14 cellular contexts compared by ENCODE assay signal in the genomic region with DNA sequence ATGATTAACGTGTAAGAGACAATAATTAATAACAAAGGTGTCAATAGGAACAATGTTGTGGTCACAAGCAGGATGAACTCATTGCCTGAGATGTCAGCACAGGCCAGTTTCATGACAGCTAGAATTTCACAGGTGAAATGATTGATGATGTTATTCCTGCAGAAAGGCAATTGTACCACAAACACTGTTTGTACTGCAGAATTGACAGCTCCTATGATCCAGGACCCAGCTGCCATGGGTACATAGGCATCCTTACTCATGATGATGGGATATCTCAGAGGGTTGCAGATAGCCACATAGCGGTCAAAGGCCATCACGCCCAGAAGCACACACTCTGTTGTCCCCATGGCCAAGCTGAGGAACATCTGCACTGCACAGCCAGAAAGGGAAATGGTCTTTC. TPM values are rescaled to one million over a fixed set of nuclear protein-coding genes. Genes with fewer than 3 reads are reported as not detected.
"Had no signal": no experiment of that assay in that cellular context is flagged by ENCODE, and none has a peak within 500 bp of the region (broad histone marks: within the 10 kb centered on the region; RNA-seq: fewer than 3 reads in every experiment).

No MANE protein-coding gene starts in this region.

RNA-seq across cellular contexts. Expression of a gene that starts 0.5 kb away (rescaled TPM):
- total RNA-seq: activated B cell treated with CpG ODN at 0.5 μM for 24 hours; activated CD4-positive, alpha-beta memory T cell treated with anti-CD3 and anti-CD28 coated beads for 36 hours; activated CD4-positive, alpha-beta memory T cell treated with anti-CD3 and anti-CD28 coated beads, Interleukin-2, amount 10 ng/mL, durations not matched to agents 7 days and 5 days; activated CD4-positive, alpha-beta T cell treated with anti-CD3 and anti-CD28 coated beads for 36 hours; activated CD4-positive, alpha-beta T cell treated with anti-CD3 and anti-CD28 coated beads, Interleukin-2, amount 10 ng/mL, durations not matched to agents 24 days and 14 days; activated CD4-positive, alpha-beta T cell treated with anti-CD3 and anti-CD28 coated beads, Interleukin-2, amount 10 ng/mL, durations not matched to agents 7 days and 5 days; activated CD8-positive, alpha-beta memory T cell treated with anti-CD3 and anti-CD28 coated beads for 36 hours; activated CD8-positive, alpha-beta memory T cell treated with anti-CD3 and anti-CD28 coated beads, Interleukin-2, amount 10 ng/mL, durations not matched to agents 7 days and 5 days; activated CD8-positive, alpha-beta T cell treated with anti-CD3 and anti-CD28 coated beads for 36 hours; activated CD8-positive, alpha-beta T cell treated with anti-CD3 and anti-CD28 coated beads, Interleukin-2, amount 10 ng/mL, durations not matched to agents 7 days and 5 days; T-helper 1 cell treated with Interleukin-12 subunit alpha and Interleukin-12 subunit beta and Interleukin-4 antibody, amounts not matched to agents 30 ng/mL and 1 ng/mL, for 36 hours; T-helper 17 cell; T-helper 2 cell treated with Interferon-gamma antibody and Interleukin-4, amounts not matched to agents 100 ng/mL and 5 ng/mL, for 36 hours; WTC11 had no signal

RNA-seq across cellular contexts. Expression of a gene that starts 6.7 kb away (rescaled TPM):
- total RNA-seq: activated B cell treated with CpG ODN at 0.5 μM for 24 hours; activated CD4-positive, alpha-beta memory T cell treated with anti-CD3 and anti-CD28 coated beads for 36 hours; activated CD4-positive, alpha-beta memory T cell treated with anti-CD3 and anti-CD28 coated beads, Interleukin-2, amount 10 ng/mL, durations not matched to agents 7 days and 5 days; activated CD4-positive, alpha-beta T cell treated with anti-CD3 and anti-CD28 coated beads for 36 hours; activated CD4-positive, alpha-beta T cell treated with anti-CD3 and anti-CD28 coated beads, Interleukin-2, amount 10 ng/mL, durations not matched to agents 24 days and 14 days; activated CD4-positive, alpha-beta T cell treated with anti-CD3 and anti-CD28 coated beads, Interleukin-2, amount 10 ng/mL, durations not matched to agents 7 days and 5 days; activated CD8-positive, alpha-beta memory T cell treated with anti-CD3 and anti-CD28 coated beads for 36 hours; activated CD8-positive, alpha-beta memory T cell treated with anti-CD3 and anti-CD28 coated beads, Interleukin-2, amount 10 ng/mL, durations not matched to agents 7 days and 5 days; activated CD8-positive, alpha-beta T cell treated with anti-CD3 and anti-CD28 coated beads for 36 hours; activated CD8-positive, alpha-beta T cell treated with anti-CD3 and anti-CD28 coated beads, Interleukin-2, amount 10 ng/mL, durations not matched to agents 7 days and 5 days; T-helper 1 cell treated with Interleukin-12 subunit alpha and Interleukin-12 subunit beta and Interleukin-4 antibody, amounts not matched to agents 30 ng/mL and 1 ng/mL, for 36 hours; T-helper 17 cell; T-helper 2 cell treated with Interferon-gamma antibody and Interleukin-4, amounts not matched to agents 100 ng/mL and 5 ng/mL, for 36 hours; WTC11 had no signal

RNA-seq across cellular contexts. Expression of a gene that starts 19.3 kb away (rescaled TPM):
- total RNA-seq: activated B cell treated with CpG ODN at 0.5 μM for 24 hours; activated CD4-positive, alpha-beta memory T cell treated with anti-CD3 and anti-CD28 coated beads for 36 hours; activated CD4-positive, alpha-beta memory T cell treated with anti-CD3 and anti-CD28 coated beads, Interleukin-2, amount 10 ng/mL, durations not matched to agents 7 days and 5 days; activated CD4-positive, alpha-beta T cell treated with anti-CD3 and anti-CD28 coated beads for 36 hours; activated CD4-positive, alpha-beta T cell treated with anti-CD3 and anti-CD28 coated beads, Interleukin-2, amount 10 ng/mL, durations not matched to agents 24 days and 14 days; activated CD4-positive, alpha-beta T cell treated with anti-CD3 and anti-CD28 coated beads, Interleukin-2, amount 10 ng/mL, durations not matched to agents 7 days and 5 days; activated CD8-positive, alpha-beta memory T cell treated with anti-CD3 and anti-CD28 coated beads for 36 hours; activated CD8-positive, alpha-beta memory T cell treated with anti-CD3 and anti-CD28 coated beads, Interleukin-2, amount 10 ng/mL, durations not matched to agents 7 days and 5 days; activated CD8-positive, alpha-beta T cell treated with anti-CD3 and anti-CD28 coated beads for 36 hours; activated CD8-positive, alpha-beta T cell treated with anti-CD3 and anti-CD28 coated beads, Interleukin-2, amount 10 ng/mL, durations not matched to agents 7 days and 5 days; T-helper 1 cell treated with Interleukin-12 subunit alpha and Interleukin-12 subunit beta and Interleukin-4 antibody, amounts not matched to agents 30 ng/mL and 1 ng/mL, for 36 hours; T-helper 17 cell; T-helper 2 cell treated with Interferon-gamma antibody and Interleukin-4, amounts not matched to agents 100 ng/mL and 5 ng/mL, for 36 hours; WTC11 had no signal

RNA-seq across cellular contexts. Expression of a gene that starts 29.8 kb away (rescaled TPM):
- total RNA-seq: activated B cell treated with CpG ODN at 0.5 μM for 24 hours; activated CD4-positive, alpha-beta memory T cell treated with anti-CD3 and anti-CD28 coated beads for 36 hours; activated CD4-positive, alpha-beta memory T cell treated with anti-CD3 and anti-CD28 coated beads, Interleukin-2, amount 10 ng/mL, durations not matched to agents 7 days and 5 days; activated CD4-positive, alpha-beta T cell treated with anti-CD3 and anti-CD28 coated beads for 36 hours; activated CD4-positive, alpha-beta T cell treated with anti-CD3 and anti-CD28 coated beads, Interleukin-2, amount 10 ng/mL, durations not matched to agents 24 days and 14 days; activated CD4-positive, alpha-beta T cell treated with anti-CD3 and anti-CD28 coated beads, Interleukin-2, amount 10 ng/mL, durations not matched to agents 7 days and 5 days; activated CD8-positive, alpha-beta memory T cell treated with anti-CD3 and anti-CD28 coated beads for 36 hours; activated CD8-positive, alpha-beta memory T cell treated with anti-CD3 and anti-CD28 coated beads, Interleukin-2, amount 10 ng/mL, durations not matched to agents 7 days and 5 days; activated CD8-positive, alpha-beta T cell treated with anti-CD3 and anti-CD28 coated beads for 36 hours; activated CD8-positive, alpha-beta T cell treated with anti-CD3 and anti-CD28 coated beads, Interleukin-2, amount 10 ng/mL, durations not matched to agents 7 days and 5 days; T-helper 1 cell treated with Interleukin-12 subunit alpha and Interleukin-12 subunit beta and Interleukin-4 antibody, amounts not matched to agents 30 ng/mL and 1 ng/mL, for 36 hours; T-helper 17 cell; T-helper 2 cell treated with Interferon-gamma antibody and Interleukin-4, amounts not matched to agents 100 ng/mL and 5 ng/mL, for 36 hours; WTC11 had no signal
